Comparison of ENCODE assay signal across 12 cellular contexts in the genomic region with DNA sequence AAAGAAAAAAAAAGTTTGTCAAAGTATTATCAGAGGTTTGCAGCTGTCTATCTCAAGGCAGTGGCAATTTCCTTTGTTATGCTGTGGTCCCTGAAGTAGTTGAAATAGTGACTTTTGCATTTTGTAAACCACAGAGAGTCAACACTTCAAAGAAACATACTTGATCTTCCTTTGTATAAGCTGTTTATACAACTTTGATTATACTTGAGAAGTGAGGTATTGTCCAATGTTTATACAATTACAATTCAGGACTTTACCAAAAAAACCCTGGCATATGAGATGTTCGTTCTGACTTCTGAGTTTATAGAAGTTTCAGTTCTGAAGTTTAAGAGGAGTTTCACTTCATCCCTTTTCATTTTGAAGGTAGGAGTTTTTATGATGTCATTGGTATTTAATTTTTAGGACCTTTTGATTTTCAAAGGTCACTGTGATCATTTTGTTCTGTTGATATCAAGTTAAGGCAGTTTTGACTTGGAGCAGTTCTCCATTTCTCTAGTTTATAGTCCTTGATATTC. TPM values are rescaled to one million over a fixed set of nuclear protein-coding genes. Genes with fewer than 3 reads are reported as not detected.
A peak's percentile ranks its signal among the peaks of the same experiment; 100 is the strongest.
DNase-seq lines count a peak whose midpoint lies in the region; ATAC-seq and TF ChIP-seq lines count a peak whose summit lies in the region.
"Had no signal": no experiment of that assay in that cellular context is flagged by ENCODE, and none has a peak within 500 bp of the region (broad histone marks: within the 10 kb centered on the region; RNA-seq: fewer than 3 reads in every experiment).

No MANE protein-coding gene starts in this region.

- peaks cover 0 to 2% (median 0%) of the 10 kb centered on the region in 8 donors for H3K9me3 Mint-ChIP-seq in CD4-positive, alpha-beta memory T cell
- no peaks in the 10 kb centered on the region for H3K9me3 Mint-ChIP-seq in activated naive CD8-positive, alpha-beta T cell treated with anti-CD3 and anti-CD28 coated beads for 36 hours
- peaks cover 1% of the 10 kb centered on the region for H3K9me3 Mint-ChIP-seq in glutamatergic neuron (ENCODE audit: unreplicated experiment)
- H3K9me3 Mint-ChIP-seq: H9, nephron had no signal

- no peaks in the 10 kb centered on the region for H3K27me3 ChIP-seq in CD4-positive, alpha-beta memory T cell (ENCODE audit: insufficient read depth, low read length)
- no peaks in the 10 kb centered on the region for H3K27me3 ChIP-seq in Karpas-422 (ENCODE audit: low read length)
- H3K27me3 ChIP-seq in muscle layer of duodenum (ENCODE audit: low read depth, low read length) = no peaks in the 10 kb centered on the region
- no peaks in the 10 kb centered on the region for H3K27me3 ChIP-seq in suprapubic skin

- peaks cover 24% of the 10 kb centered on the region for H3K36me3 ChIP-seq in CD4-positive, alpha-beta memory T cell (ENCODE audit: insufficient read depth, low read length)
- H3K36me3 ChIP-seq in Karpas-422 (ENCODE audit: insufficient read depth, low read length) = peaks cover 30% of the 10 kb centered on the region
- H3K36me3 ChIP-seq in muscle layer of duodenum (ENCODE audit: control insufficient read depth in 1 of 2, insufficient read depth in 2 of 2, low read length in 2 of 2) = peaks cover 16 to 25% of the 10 kb centered on the region in 2 donors
- peaks cover 32% of the 10 kb centered on the region for H3K36me3 ChIP-seq in suprapubic skin

- CTCF ChIA-PET in CD4-positive, alpha-beta memory T cell (lab: Charles Lee; ENCODE audit: partially characterized antibody) = interaction anchor here (0.9 to 2.6 kb wide), 7 partner anchors 8 to 324 kb away, joined by 3 to 14 read pairs (median 4); a partner anchor contains a TSS

- peaks cover 86% of the 10 kb centered on the region for H3K79me2 ChIP-seq in Karpas-422 (ENCODE audit: low read length)

- WGBS in suprapubic skin = 25% methylated on average over 1 of the region's 1 CpG

- H4K20me1 ChIP-seq in Karpas-422 (ENCODE audit: insufficient read depth, low read depth, low read length) = peaks cover 10% of the 10 kb centered on the region; the same call in 1 of the 2 replicates

- H3K9ac ChIP-seq in Karpas-422 (ENCODE audit: low read length) = peak overlapping the region; percentile 31; the same call in 1 of the 2 replicates

- TF ChIP-seq CTCF in suprapubic skin (IDR thresholded peaks at IDR 0.05) (no peak), glutamatergic neuron (IDR thresholded peaks at IDR 0.05; ENCODE audit: partially characterized antibody, unreplicated experiment) (no peak)

- ATAC-seq in HG03442 (IDR thresholded peaks at IDR 0.05; ENCODE audit: unreplicated experiment) = no peak
- no peak for ATAC-seq in HG03460 (IDR thresholded peaks at IDR 0.05; ENCODE audit: unreplicated experiment)

- H3K4me3 Mint-ChIP-seq in CD4-positive, alpha-beta memory T cell = peak overlapping the region; percentile 81 to 100 (median 97)
- H3K4me3 Mint-ChIP-seq in activated naive CD8-positive, alpha-beta T cell treated with anti-CD3 and anti-CD28 coated beads for 36 hours = peak overlapping the region; percentile 73
- H3K4me3 Mint-ChIP-seq in glutamatergic neuron (ENCODE audit: unreplicated experiment) = no peak overlapping the region
- H3K4me3 Mint-ChIP-seq: H9 had no signal

- H3K27ac ChIP-seq in CD4-positive, alpha-beta memory T cell (ENCODE audit: low read depth, low read length) = peak overlapping the region; percentile 62
- H3K27ac ChIP-seq in Karpas-422 (ENCODE audit: low read length) (peak overlapping the region; percentile 50), muscle layer of duodenum (ENCODE audit: low read length) (peak overlapping the region; percentile 61), suprapubic skin (no peak overlapping the region)

- peak overlapping the region; percentile 87 for H3K4me2 ChIP-seq in Karpas-422 (ENCODE audit: low read depth, low read length, poor library complexity, severe bottlenecking)

- DNase-seq in CD4-positive, alpha-beta memory T cell = peak; percentile 48 to 58 (median 51)
- DNase-seq in Karpas-422 (peak; percentile 47), suprapubic skin (ENCODE audit: low spot score in 2 of 2) (no peak), glutamatergic neuron (no peak)
- DNase-seq in activated naive CD8-positive, alpha-beta T cell treated with anti-CD3 and anti-CD28 coated beads for 36 hours = no peak
- DNase-seq: H9, NCI-H2171 treated with DMSO at 0.1 percent for 48 hours, trophoblast cell had no signal

- H3K4me1 ChIP-seq in CD4-positive, alpha-beta memory T cell (ENCODE audit: insufficient read depth, low read length) = peaks cover 64% of the 10 kb centered on the region
- H3K4me1 ChIP-seq in Karpas-422 (ENCODE audit: low read length) (peaks cover 43% of the 10 kb centered on the region), muscle layer of duodenum (ENCODE audit: control insufficient read depth in 1 of 2, insufficient read depth in 2 of 2, low read length in 2 of 2) (peaks cover 0 to 13% of the 10 kb centered on the region in 2 donors), suprapubic skin (peaks cover 28% of the 10 kb centered on the region)

- peaks cover 44 to 91% (median 62%) of the 10 kb centered on the region in 4 donors for H3K4me1 Mint-ChIP-seq in CD4-positive, alpha-beta memory T cell
- H3K4me1 Mint-ChIP-seq in activated naive CD8-positive, alpha-beta T cell treated with anti-CD3 and anti-CD28 coated beads for 36 hours = peaks cover 55% of the 10 kb centered on the region
- no peaks in the 10 kb centered on the region for H3K4me1 Mint-ChIP-seq in glutamatergic neuron (ENCODE audit: low read depth, unreplicated experiment)

- no peaks in the 10 kb centered on the region for H3K9me2 ChIP-seq in Karpas-422 (replicated peaks; ENCODE audit: insufficient read depth, low read length)

- no peaks in the 10 kb centered on the region for H3K9me3 ChIP-seq in CD4-positive, alpha-beta memory T cell (ENCODE audit: control insufficient read depth in 1 of 2, low read length in 2 of 2)
- H3K9me3 ChIP-seq in Karpas-422 (ENCODE audit: low read length) (no peaks in the 10 kb centered on the region), muscle layer of duodenum (ENCODE audit: control insufficient read depth in 1 of 2, low read length in 2 of 2) (no peaks in the 10 kb centered on the region), suprapubic skin (no peaks in the 10 kb centered on the region)

- H3K27me3 Mint-ChIP-seq in CD4-positive, alpha-beta memory T cell = no peaks in the 10 kb centered on the region
- H3K27me3 Mint-ChIP-seq in activated naive CD8-positive, alpha-beta T cell treated with anti-CD3 and anti-CD28 coated beads for 36 hours = peaks cover 4% of the 10 kb centered on the region
- peaks cover 2% of the 10 kb centered on the region for H3K27me3 Mint-ChIP-seq in glutamatergic neuron (ENCODE audit: unreplicated experiment)

- intact Hi-C loops in CD4-positive, alpha-beta memory T cell (cut with micrococcal nuclease) = no loop called here

- H3K36me3 Mint-ChIP-seq in CD4-positive, alpha-beta memory T cell = peaks cover 42 to 76% of the 10 kb centered on the region in 2 donors
- H3K36me3 Mint-ChIP-seq in activated naive CD8-positive, alpha-beta T cell treated with anti-CD3 and anti-CD28 coated beads for 36 hours = peaks cover 59% of the 10 kb centered on the region
- H3K36me3 Mint-ChIP-seq in glutamatergic neuron (ENCODE audit: unreplicated experiment) = no peaks in the 10 kb centered on the region

- no peak for TF ChIP-seq POLR2A in suprapubic skin (IDR thresholded peaks at IDR 0.05)

- no peak overlapping the region for H2AFZ ChIP-seq in Karpas-422 (ENCODE audit: low read length)

- peak overlapping the region; percentile 89 to 96 (median 91) for H3K27ac Mint-ChIP-seq in CD4-positive, alpha-beta memory T cell
- H3K27ac Mint-ChIP-seq in activated naive CD8-positive, alpha-beta T cell treated with anti-CD3 and anti-CD28 coated beads for 36 hours = peak overlapping the region; percentile 96
- no peak overlapping the region for H3K27ac Mint-ChIP-seq in glutamatergic neuron (ENCODE audit: unreplicated experiment)

- peak overlapping the region; percentile 5 for H3K4me3 ChIP-seq in CD4-positive, alpha-beta memory T cell (ENCODE audit: low read length in 2 of 2)
- peak overlapping the region; percentile 40; the same call in 1 of the 2 replicates for H3K4me3 ChIP-seq in Karpas-422 (ENCODE audit: low read length)
- H3K4me3 ChIP-seq in muscle layer of duodenum (ENCODE audit: low read depth in 1 of 2, low read length in 2 of 2) = no peak overlapping the region
- no peak overlapping the region for H3K4me3 ChIP-seq in suprapubic skin

- TF ChIP-seq EP300 in suprapubic skin (IDR thresholded peaks at IDR 0.05) = no peak

- POLR2A ChIA-PET in CD4-positive, alpha-beta memory T cell (lab: Charles Lee; ENCODE audit: partially characterized antibody) = interaction anchor here (0.6 to 8.4 kb wide), 11 partner anchors 7 to 326 kb away, joined by 3 to 246 read pairs (median 7); a partner anchor contains a TSS

RNA-seq across cellular contexts. Expression of a gene that starts 4.0 kb away (rescaled TPM):
- 100 to 1,000 TPM; 358 to 374 TPM for total RNA-seq in CD4-positive, alpha-beta memory T cell
- 100 to 1,000 TPM; 151 to 266 TPM for polyA plus RNA-seq in CD4-positive, alpha-beta memory T cell
- 60.8 and 89.0 TPM in 2 replicates for total RNA-seq in Karpas-422 (2014; rRNA removed; shearing (Covaris generic); ENCODE audit: low replicate concordance)
- total RNA-seq in activated naive CD8-positive, alpha-beta T cell treated with anti-CD3 and anti-CD28 coated beads for 36 hours = 100 to 1,000 TPM; 180 to 198 TPM
- total RNA-seq in suprapubic skin (10 to 100 TPM; 25.4 to 63.9 (median 33.5) TPM), glutamatergic neuron (ENCODE audit: unreplicated experiment) (32.6 TPM)

RNA-seq across cellular contexts. Expression of a gene that starts 10.1 kb away (rescaled TPM):
- total RNA-seq in CD4-positive, alpha-beta memory T cell = 1 to 10 TPM; 7.6 to 8.5 TPM
- polyA plus RNA-seq in CD4-positive, alpha-beta memory T cell = 10 to 100 TPM; 18.7 to 23.4 TPM
- 29.4 and 42.7 TPM in 2 replicates for total RNA-seq in Karpas-422 (2014; rRNA removed; shearing (Covaris generic); ENCODE audit: low replicate concordance)
- 10 to 100 TPM; 72.9 to 75.1 TPM for total RNA-seq in activated naive CD8-positive, alpha-beta T cell treated with anti-CD3 and anti-CD28 coated beads for 36 hours
- total RNA-seq in suprapubic skin (10 to 100 TPM; 14.4 to 17.3 (median 15.6) TPM), glutamatergic neuron (ENCODE audit: unreplicated experiment) (10.8 TPM)

Comparison
In these comparisons a context has a peak if more than half of its experiments do, and no peak if none do; other contexts are left out.
1. DNase-seq: peak in CD4-positive, alpha-beta memory T cell (5 of 5) and Karpas-422 (single experiment); none in activated naive CD8-positive, alpha-beta T cell treated with anti-CD3 and anti-CD28 coated beads for 36 hours (single experiment), suprapubic skin (0 of 2) and glutamatergic neuron (single experiment).
2. H3K4me3 ChIP-seq: peak in CD4-positive, alpha-beta memory T cell (2 of 2) and Karpas-422 (single experiment); none in muscle layer of duodenum (0 of 2) and suprapubic skin (single experiment).